Comparison of ENCODE assay signal across 8 cellular contexts in genomic region chr3:12797124-12797891, GRCh38. TPM values are rescaled to one million over a fixed set of nuclear protein-coding genes. Genes with fewer than 3 reads are reported as not detected.
A peak's percentile ranks its signal among the peaks of the same experiment; 100 is the strongest.
DNase-seq lines count a peak whose midpoint lies in the region; ATAC-seq and TF ChIP-seq lines count a peak whose summit lies in the region.

No MANE protein-coding gene starts in this region.

- peak overlapping the region; percentile 90 for H3K4me2 ChIP-seq in DND-41 (ENCODE audit: insufficient read depth, low read length)

- intact Hi-C loops in left cardiac atrium (cut with DNase I), result no loop called here

- peaks cover 28% of the 10 kb centered on the region for H3K4me1 ChIP-seq in DND-41 (ENCODE audit: insufficient read depth, low read length)
- no peaks in the 10 kb centered on the region for H3K4me1 ChIP-seq in SJCRH30

- H3K36me3 ChIP-seq in DND-41 (ENCODE audit: insufficient read depth, low read length) (no peaks in the 10 kb centered on the region), SJCRH30 (no peaks in the 10 kb centered on the region)

- ATAC-seq in DND-41 (ENCODE audit: insufficient read depth, low read depth) (peak; percentile 75), left cardiac atrium (peak; percentile 10 to 13), HG02588 (IDR thresholded peaks at IDR 0.05; ENCODE audit: unreplicated experiment) (no peak)

- H4K20me1 ChIP-seq in DND-41 (ENCODE audit: insufficient read depth, low read length), result no peaks in the 10 kb centered on the region; the same call in 1 of the 2 replicates

- peak overlapping the region; percentile 81 for H2AFZ ChIP-seq in DND-41 (ENCODE audit: low read depth, low read length)

- peak overlapping the region; percentile 77 for H3K9ac ChIP-seq in DND-41 (ENCODE audit: low read depth, low read length)

- H3K27ac ChIP-seq in DND-41 (ENCODE audit: low read length) (no peak overlapping the region), SJCRH30 (no peak overlapping the region)

- no peak for TF ChIP-seq CTCF in DND-41 (IDR thresholded peaks at IDR 0.05; ENCODE audit: borderline replicate concordance, extremely low read depth, low read length, poor library complexity, severe bottlenecking)

- H3K9me3 ChIP-seq in DND-41 (ENCODE audit: insufficient read depth, low read length, severe bottlenecking) (no peaks in the 10 kb centered on the region), SJCRH30 (replicated peaks) (no peaks in the 10 kb centered on the region)

- no peaks in the 10 kb centered on the region for H3K79me2 ChIP-seq in DND-41 (ENCODE audit: insufficient read depth, low read length)

- peak overlapping the region; percentile 36 to 65; a peak in 3 of 4 replicates for H3K4me3 ChIP-seq in DND-41 (ENCODE audit: low read depth in 1 of 2, low read length in 2 of 2)
- H3K4me3 ChIP-seq in SJCRH30, result peak overlapping the region; percentile 69

- DNase-seq in DND-41, result peak; percentile 83
- DNase-seq in SJCRH30, result no peak
- no peak for DNase-seq in left cardiac atrium
- peak; percentile 21 for DNase-seq in retina
- DNase-seq in DMS153 treated with DMSO at 0.1 percent for 48 hours (lab: John Stamatoyannopoulos, UW; ENCODE audit: unreplicated experiment), result no peak
- no peak for DNase-seq in A172 (ENCODE audit: low spot score)
- DNase-seq in AML-193 (lab: John Stamatoyannopoulos, UW), result no peak

- H3K27me3 ChIP-seq in DND-41 (ENCODE audit: insufficient read depth, low read length, poor library complexity) (no peaks in the 10 kb centered on the region), SJCRH30 (no peaks in the 10 kb centered on the region)

RNA-seq across cellular contexts. Expression of gene CAND2, which starts 0.8 kb away (rescaled TPM):
- 3.4 and 4.9 TPM in 2 replicates for total RNA-seq in SJCRH30 (2014; rRNA removed; shearing (Covaris generic))
- total RNA-seq in left cardiac atrium, result 10 to 100 TPM; 41.6 to 51.0 TPM
- total RNA-seq in A172 (2014; rRNA removed; shearing (Covaris generic)), result 2.0 and 2.8 TPM in 2 replicates

RNA-seq across cellular contexts. Expression of gene TMEM40, which starts 38.2 kb away (rescaled TPM):
- 0.10 TPM in 1 of 2 replicates, not detected in the other for total RNA-seq in SJCRH30 (2014; rRNA removed; shearing (Covaris generic))
- total RNA-seq in left cardiac atrium, result 1 to 10 TPM; 4.8 to 6.5 TPM
- 2.9 TPM in 1 of 2 replicates, not detected in the other for total RNA-seq in A172 (2014; rRNA removed; shearing (Covaris generic))

RNA-seq across cellular contexts. Expression of gene RPL32, which starts 44.1 kb away (rescaled TPM):
- total RNA-seq in SJCRH30 (2014; rRNA removed; shearing (Covaris generic)), result 3,652 and 3,665 TPM in 2 replicates
- total RNA-seq in left cardiac atrium, result 1,000 to 10,000 TPM; 1,021 to 1,102 TPM
- 936 and 1,240 TPM in 2 replicates for total RNA-seq in A172 (2014; rRNA removed; shearing (Covaris generic))

Comparison
In these comparisons a context has a peak if more than half of its experiments do, and no peak if none do; other contexts are left out.
1. DNase-seq: peak in DND-41 (single experiment) and retina (single experiment); none in SJCRH30 (0 of 2), left cardiac atrium (single experiment), DMS153 treated with DMSO at 0.1 percent for 48 hours (single experiment), A172 (single experiment) and AML-193 (0 of 2).